ENCODE assay signal across 12 cellular contexts in the genomic region with DNA sequence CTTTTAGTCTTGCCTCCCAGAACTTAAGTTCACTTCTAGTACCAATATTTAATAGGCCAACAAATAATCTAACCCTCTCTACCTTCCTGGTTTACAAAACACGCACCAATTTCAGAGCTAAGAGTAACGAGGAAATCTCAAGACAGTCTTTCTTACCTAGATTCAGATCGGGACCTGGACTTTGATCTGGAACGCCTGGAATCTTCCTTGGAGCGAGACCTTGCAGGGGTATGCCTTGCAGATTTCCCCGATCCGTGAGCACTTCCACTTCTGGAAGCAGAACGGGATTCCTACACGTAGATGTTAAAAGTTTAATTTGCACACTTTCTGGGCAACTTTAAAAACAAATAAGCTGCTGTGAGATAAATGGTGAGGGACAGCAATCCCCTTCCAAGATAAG. TPM values are rescaled to one million over a fixed set of nuclear protein-coding genes. Genes with fewer than 3 reads are reported as not detected.
DNase-seq lines count a peak whose midpoint lies in the region; ATAC-seq and TF ChIP-seq lines count a peak whose summit lies in the region.
"Had no signal": no experiment of that assay in that cellular context is flagged by ENCODE, and none has a peak within 500 bp of the region (broad histone marks: within the 10 kb centered on the region; RNA-seq: fewer than 3 reads in every experiment).

No MANE protein-coding gene starts in this region.

- H3K9me3 ChIP-seq in T-helper 17 cell (ENCODE audit: control insufficient read depth, low read length, poor library complexity, severe bottlenecking) (no peaks in the 10 kb centered on the region), lower lobe of right lung (no peaks in the 10 kb centered on the region)
- H3K9me3 ChIP-seq: suprapubic skin had no signal

- H3K27me3 ChIP-seq in lower lobe of right lung (ENCODE audit: low read depth), result no peaks in the 10 kb centered on the region
- H3K27me3 ChIP-seq: cardiac muscle cell, suprapubic skin had no signal

- in situ Hi-C loops in GM13977 (cut with MboI; ENCODE audit: low pct_unique_long_range_greater_than_20kb, low sequenced_read_pairs, unreplicated experiment), result no loop called here

- no peak for ATAC-seq in T-helper 17 cell
- no peak for ATAC-seq in lower lobe of right lung

- no peak overlapping the region for H3K27ac ChIP-seq in lower lobe of right lung
- H3K27ac ChIP-seq: cardiac muscle cell, suprapubic skin had no signal

- no peaks in the 10 kb centered on the region for H3K9me3 Mint-ChIP-seq in T-helper 2 cell treated with Interferon-gamma antibody and Interleukin-4, amounts not matched to agents 5 μg/mL and 100 μg/mL, for 36 hours
- H3K9me3 Mint-ChIP-seq in endothelial cell (ENCODE audit: unreplicated experiment) (no peaks in the 10 kb centered on the region), progenitor cell of endocrine pancreas (ENCODE audit: low read depth) (no peaks in the 10 kb centered on the region)

- H3K36me3 Mint-ChIP-seq in T-helper 2 cell treated with Interferon-gamma antibody and Interleukin-4, amounts not matched to agents 5 μg/mL and 100 μg/mL, for 36 hours (ENCODE audit: low read depth), result peaks cover 92% of the 10 kb centered on the region
- peaks cover 13% of the 10 kb centered on the region for H3K36me3 Mint-ChIP-seq in T-helper 17 cell (ENCODE audit: low read depth)
- H3K36me3 Mint-ChIP-seq in endothelial cell (ENCODE audit: low read depth, unreplicated experiment), result peaks cover 44% of the 10 kb centered on the region
- H3K36me3 Mint-ChIP-seq in progenitor cell of endocrine pancreas (ENCODE audit: insufficient read depth), result peaks cover 31% of the 10 kb centered on the region

- no peak overlapping the region for H3K27ac Mint-ChIP-seq in T-helper 2 cell treated with Interferon-gamma antibody and Interleukin-4, amounts not matched to agents 5 μg/mL and 100 μg/mL, for 36 hours
- peak overlapping the region; percentile 93 for H3K27ac Mint-ChIP-seq in T-helper 17 cell
- peak overlapping the region; percentile 1 for H3K27ac Mint-ChIP-seq in endothelial cell (ENCODE audit: unreplicated experiment)
- peak overlapping the region; percentile 56 for H3K27ac Mint-ChIP-seq in progenitor cell of endocrine pancreas

- intact Hi-C loops in lower lobe of right lung (cut with DNase I), result no loop called here

- DNase-seq in T-helper 2 cell treated with Interferon-gamma antibody and Interleukin-4, amounts not matched to agents 5 μg/mL and 100 μg/mL, for 36 hours (ENCODE audit: low spot score), result no peak
- no peak for DNase-seq in T-helper 2 cell
- DNase-seq in T-helper 17 cell, result no peak
- DNase-seq in endothelial cell (ENCODE audit: low spot score), result no peak
- DNase-seq in progenitor cell of endocrine pancreas (ENCODE audit: low spot score, unreplicated experiment), result no peak
- DNase-seq in NCI-H69 (lab: John Stamatoyannopoulos, UW), result no peak
- DNase-seq in lower lobe of right lung, result no peak
- DNase-seq in GM13977 (ENCODE audit: low spot score), result no peak
- DNase-seq: HCEC 1CT, NCI-H2029 had no signal

- H3K4me3 Mint-ChIP-seq in T-helper 2 cell treated with Interferon-gamma antibody and Interleukin-4, amounts not matched to agents 5 μg/mL and 100 μg/mL, for 36 hours, result peak overlapping the region; percentile 1
- H3K4me3 Mint-ChIP-seq in T-helper 17 cell (peak overlapping the region; percentile 96), endothelial cell (ENCODE audit: unreplicated experiment) (peak overlapping the region; percentile 2), progenitor cell of endocrine pancreas (ENCODE audit: low read depth) (peak overlapping the region; percentile 25)

- no peaks in the 10 kb centered on the region for H3K27me3 Mint-ChIP-seq in T-helper 2 cell treated with Interferon-gamma antibody and Interleukin-4, amounts not matched to agents 5 μg/mL and 100 μg/mL, for 36 hours (ENCODE audit: low read depth)
- H3K27me3 Mint-ChIP-seq in T-helper 17 cell, result no peaks in the 10 kb centered on the region
- H3K27me3 Mint-ChIP-seq in endothelial cell (ENCODE audit: unreplicated experiment), result peaks cover 7% of the 10 kb centered on the region
- H3K27me3 Mint-ChIP-seq in progenitor cell of endocrine pancreas, result no peaks in the 10 kb centered on the region

- peaks cover 69% of the 10 kb centered on the region for H3K4me1 ChIP-seq in lower lobe of right lung

- peaks cover 59% of the 10 kb centered on the region for H3K4me1 Mint-ChIP-seq in T-helper 2 cell treated with Interferon-gamma antibody and Interleukin-4, amounts not matched to agents 5 μg/mL and 100 μg/mL, for 36 hours (ENCODE audit: low read depth)
- H3K4me1 Mint-ChIP-seq in T-helper 17 cell (peaks cover 70% of the 10 kb centered on the region), endothelial cell (ENCODE audit: unreplicated experiment) (peaks cover 51% of the 10 kb centered on the region), progenitor cell of endocrine pancreas (ENCODE audit: low read depth) (peaks cover 58% of the 10 kb centered on the region)

- H3K36me3 ChIP-seq in lower lobe of right lung, result peaks cover 70% of the 10 kb centered on the region

- no peak for TF ChIP-seq CTCF in endothelial cell (IDR thresholded peaks at IDR 0.05; ENCODE audit: unreplicated experiment)
- TF ChIP-seq CTCF in progenitor cell of endocrine pancreas (IDR thresholded peaks at IDR 0.05; ENCODE audit: unreplicated experiment), result no peak
- TF ChIP-seq CTCF in lower lobe of right lung (IDR thresholded peaks at IDR 0.05), result no peak
- TF ChIP-seq CTCF in GM13977 (IDR thresholded peaks at IDR 0.05; ENCODE audit: extremely low read depth, insufficient read depth, missing control alignments), result no peak

- no peak overlapping the region for H3K4me3 ChIP-seq in lower lobe of right lung
- H3K4me3 ChIP-seq: cardiac muscle cell, suprapubic skin had no signal

RNA-seq across cellular contexts. Expression of a gene that starts 11.4 kb away (rescaled TPM):
- total RNA-seq in T-helper 17 cell (100 to 1,000 TPM; 542 to 637 TPM), endothelial cell (ENCODE audit: unreplicated experiment) (132 TPM), progenitor cell of endocrine pancreas (205 and 230 TPM in 2 replicates), lower lobe of right lung (103 TPM)

Comparison
In these comparisons a context has a peak if more than half of its experiments do, and no peak if none do; other contexts are left out.
1. H3K4me3 Mint-ChIP-seq: peak in every context shown above with its lines; median percentile 96 in T-helper 17 cell; 25 in progenitor cell of endocrine pancreas; 2 in endothelial cell; 1 in T-helper 2 cell treated with Interferon-gamma antibody and Interleukin-4, amounts not matched to agents 5 μg/mL and 100 μg/mL, for 36 hours.